ENCODE assay signal across 8 cellular contexts in the genomic region with DNA sequence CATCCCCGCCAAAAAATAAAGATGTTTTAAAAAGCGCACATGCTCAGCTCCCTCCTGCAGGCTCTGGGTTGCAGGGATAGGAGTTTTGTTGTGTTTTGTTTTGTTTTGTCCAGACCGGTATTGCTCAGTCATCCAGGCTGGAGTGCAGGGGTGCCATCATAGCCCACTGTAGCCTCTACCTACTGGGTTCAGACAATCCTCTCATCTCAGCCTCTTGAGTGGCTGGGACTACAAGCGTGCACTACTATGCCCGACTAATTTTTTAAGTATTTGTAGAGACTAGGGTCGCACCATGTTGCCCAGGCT. TPM values are rescaled to one million over a fixed set of nuclear protein-coding genes. Genes with fewer than 3 reads are reported as not detected.
A peak's percentile ranks its signal among the peaks of the same experiment; 100 is the strongest.
DNase-seq lines count a peak whose midpoint lies in the region; ATAC-seq and TF ChIP-seq lines count a peak whose summit lies in the region.

No MANE protein-coding gene starts in this region.

- H3K36me3 Mint-ChIP-seq in activated naive CD8-positive, alpha-beta T cell treated with anti-CD3 and anti-CD28 coated beads, Interleukin-2, amount 10 ng/mL, durations not matched to agents 7 days and 5 days = peaks cover 1% of the 10 kb centered on the region

- H3K9me3 Mint-ChIP-seq in activated naive CD8-positive, alpha-beta T cell treated with anti-CD3 and anti-CD28 coated beads, Interleukin-2, amount 10 ng/mL, durations not matched to agents 7 days and 5 days = peaks cover 2% of the 10 kb centered on the region

- no peak for ATAC-seq in heart right ventricle
- ATAC-seq in Right ventricle myocardium superior (ENCODE audit: poor library complexity) = no peak
- ATAC-seq in activated naive CD8-positive, alpha-beta T cell treated with anti-CD3 and anti-CD28 coated beads, Interleukin-2, amount 10 ng/mL, durations not matched to agents 7 days and 5 days (ENCODE audit: low read depth) = no peak
- ATAC-seq in lower lobe of right lung = no peak
- ATAC-seq in HG02588 (IDR thresholded peaks at IDR 0.05; ENCODE audit: unreplicated experiment) = no peak
- no peak for ATAC-seq in HG03025 (IDR thresholded peaks at IDR 0.05; ENCODE audit: low FRiP score, unreplicated experiment)

- H3K4me3 Mint-ChIP-seq in activated naive CD8-positive, alpha-beta T cell treated with anti-CD3 and anti-CD28 coated beads, Interleukin-2, amount 10 ng/mL, durations not matched to agents 7 days and 5 days = peak overlapping the region; percentile 87

- peaks cover 0 to 3% (median 0%) of the 10 kb centered on the region in 7 donors for H3K27me3 ChIP-seq in heart right ventricle
- H3K27me3 ChIP-seq in lower lobe of right lung (ENCODE audit: low read depth) = no peaks in the 10 kb centered on the region

- POLR2A ChIA-PET in activated naive CD8-positive, alpha-beta T cell treated with anti-CD3 and anti-CD28 coated beads, Interleukin-2, amount 10 ng/mL, durations not matched to agents 7 days and 5 days (lab: Charles Lee) = interaction anchor here (0.7 to 1.6 kb wide), 4 partner anchors 8 to 1024 kb away, joined by 3 to 4 read pairs (median 3); a partner anchor contains a TSS

- intact Hi-C loops in heart right ventricle (cut with DNase I) = loop anchor here in 2 of 10 donors (5.0 to 10.0 kb wide), 2 partner anchors 423 to 695 kb away; no protein-coding TSS in a partner anchor
- intact Hi-C loops in Right ventricle myocardium superior (cut with DNase I) = no loop called here
- intact Hi-C loops in lower lobe of right lung (cut with DNase I) = no loop called here

- H3K27ac ChIP-seq in heart right ventricle (peak overlapping the region in 8 of 10 donors; percentile 85 to 92 (median 89)), lower lobe of right lung (peak overlapping the region; percentile 91), urinary bladder (ENCODE audit: low read depth) (no peak overlapping the region)

- peaks cover 12% of the 10 kb centered on the region for H3K4me1 Mint-ChIP-seq in activated naive CD8-positive, alpha-beta T cell treated with anti-CD3 and anti-CD28 coated beads, Interleukin-2, amount 10 ng/mL, durations not matched to agents 7 days and 5 days

- no peaks in the 10 kb centered on the region for H3K9me3 ChIP-seq in heart right ventricle
- H3K9me3 ChIP-seq in lower lobe of right lung = no peaks in the 10 kb centered on the region

- no peaks in the 10 kb centered on the region for H3K27me3 Mint-ChIP-seq in activated naive CD8-positive, alpha-beta T cell treated with anti-CD3 and anti-CD28 coated beads, Interleukin-2, amount 10 ng/mL, durations not matched to agents 7 days and 5 days

- H3K36me3 ChIP-seq in heart right ventricle (no peaks in the 10 kb centered on the region), lower lobe of right lung (no peaks in the 10 kb centered on the region), urinary bladder (ENCODE audit: insufficient read depth) (no peaks in the 10 kb centered on the region)

- no peak for TF ChIP-seq CTCF in heart right ventricle (IDR thresholded peaks at IDR 0.05)
- no peak for TF ChIP-seq CTCF in lower lobe of right lung (IDR thresholded peaks at IDR 0.05)

- WGBS in heart right ventricle, 2 donors = 29 to 33% methylated on average over 6 of the region's 6 CpGs
- 31% methylated on average over 6 of the region's 6 CpGs for WGBS in urinary bladder

- H3K27ac Mint-ChIP-seq in activated naive CD8-positive, alpha-beta T cell treated with anti-CD3 and anti-CD28 coated beads, Interleukin-2, amount 10 ng/mL, durations not matched to agents 7 days and 5 days = peak overlapping the region; percentile 95

- DNase-seq in heart right ventricle (no peak), Right ventricle myocardium superior (no peak), lower lobe of right lung (no peak), putamen (ENCODE audit: low spot score) (no peak)
- DNase-seq in activated naive CD8-positive, alpha-beta T cell treated with anti-CD3 and anti-CD28 coated beads, Interleukin-2, amount 10 ng/mL, durations not matched to agents 7 days and 5 days = no peak

- peak overlapping the region; percentile 69 to 100 (median 82) for H3K4me3 ChIP-seq in heart right ventricle
- peak overlapping the region; percentile 83 for H3K4me3 ChIP-seq in lower lobe of right lung
- H3K4me3 ChIP-seq in urinary bladder (ENCODE audit: low read depth, low read length) = peak overlapping the region; percentile 79

- H3K4me1 ChIP-seq in heart right ventricle = peaks cover 3 to 15% (median 8%) of the 10 kb centered on the region in 9 donors
- H3K4me1 ChIP-seq in lower lobe of right lung = peaks cover 14% of the 10 kb centered on the region
- H3K4me1 ChIP-seq in urinary bladder (ENCODE audit: insufficient read depth) = no peaks in the 10 kb centered on the region

RNA-seq across cellular contexts. Expression of a gene that starts 0.7 kb away (rescaled TPM):
- total RNA-seq in heart right ventricle = 10 to 100 TPM in 5 of 10 donors, 1 to 10 TPM in 5; 6.1 to 15.0 (median 10.3) TPM
- polyA plus RNA-seq in heart right ventricle = 1 to 10 TPM; 4.9 to 9.9 TPM
- 11.5 TPM for total RNA-seq in Right ventricle myocardium superior
- total RNA-seq in activated naive CD8-positive, alpha-beta T cell treated with anti-CD3 and anti-CD28 coated beads, Interleukin-2, amount 10 ng/mL, durations not matched to agents 7 days and 5 days = 10 to 100 TPM; 26.8 to 27.7 TPM
- total RNA-seq in lower lobe of right lung = 19.2 TPM
- total RNA-seq in urinary bladder = 28.4 TPM
- 15.3 TPM for polyA plus RNA-seq in urinary bladder
